1 cellular context compared by ENCODE assay signal in genomic region chr11:65644837-65645236, GRCh38.
TF ChIP-seq lines count a peak whose summit lies in the region.

No MANE protein-coding gene starts in this region.

TF ChIP-seq in GM12878, 131 proteins besides CTCF, POLR2A, EP300 and RAD21:
- TF ChIP-seq ELK1 (IDR thresholded peaks at IDR 0.05; ENCODE audit: low read depth, low read length): no peak
- no peak for TF ChIP-seq STAT1 (conservative IDR thresholded peaks at IDR 0.05)
- no peak for TF ChIP-seq CBFB (IDR thresholded peaks at IDR 0.05; ENCODE audit: low read depth)
- TF ChIP-seq POLR2AphosphoS2 (IDR thresholded peaks at IDR 0.05; ENCODE audit: low read depth, low read length): no peak
- no peak for TF ChIP-seq STAT3 (IDR thresholded peaks at IDR 0.05; ENCODE audit: low read depth, low read length)
- TF ChIP-seq TAF1 (IDR thresholded peaks at IDR 0.05; ENCODE audit: borderline replicate concordance, low read depth, low read length): no peak
- TF ChIP-seq ZBTB4 (CRISPR knock-in tag; IDR thresholded peaks at IDR 0.05): no peak
- no peak for TF ChIP-seq FOXM1 (IDR thresholded peaks at IDR 0.05; ENCODE audit: low read depth, low read length)
- no peak for TF ChIP-seq ZBTB40 (IDR thresholded peaks at IDR 0.05; ENCODE audit: borderline replicate concordance)
- no peak for TF ChIP-seq MYC (IDR thresholded peaks at IDR 0.05; ENCODE audit: insufficient read depth, insufficient read length, insufficient replicate concordance, low read length, severe bottlenecking)
- no peak for TF ChIP-seq IKZF1 (conservative IDR thresholded peaks at IDR 0.05)
- TF ChIP-seq MEF2A (IDR thresholded peaks at IDR 0.05; ENCODE audit: insufficient read depth, low read depth, low read length): no peak
- TF ChIP-seq IRF5 (IDR thresholded peaks at IDR 0.05; ENCODE audit: borderline replicate concordance): no peak
- TF ChIP-seq EED (IDR thresholded peaks at IDR 0.05; ENCODE audit: low read depth): no peak
